In the genomic region with DNA sequence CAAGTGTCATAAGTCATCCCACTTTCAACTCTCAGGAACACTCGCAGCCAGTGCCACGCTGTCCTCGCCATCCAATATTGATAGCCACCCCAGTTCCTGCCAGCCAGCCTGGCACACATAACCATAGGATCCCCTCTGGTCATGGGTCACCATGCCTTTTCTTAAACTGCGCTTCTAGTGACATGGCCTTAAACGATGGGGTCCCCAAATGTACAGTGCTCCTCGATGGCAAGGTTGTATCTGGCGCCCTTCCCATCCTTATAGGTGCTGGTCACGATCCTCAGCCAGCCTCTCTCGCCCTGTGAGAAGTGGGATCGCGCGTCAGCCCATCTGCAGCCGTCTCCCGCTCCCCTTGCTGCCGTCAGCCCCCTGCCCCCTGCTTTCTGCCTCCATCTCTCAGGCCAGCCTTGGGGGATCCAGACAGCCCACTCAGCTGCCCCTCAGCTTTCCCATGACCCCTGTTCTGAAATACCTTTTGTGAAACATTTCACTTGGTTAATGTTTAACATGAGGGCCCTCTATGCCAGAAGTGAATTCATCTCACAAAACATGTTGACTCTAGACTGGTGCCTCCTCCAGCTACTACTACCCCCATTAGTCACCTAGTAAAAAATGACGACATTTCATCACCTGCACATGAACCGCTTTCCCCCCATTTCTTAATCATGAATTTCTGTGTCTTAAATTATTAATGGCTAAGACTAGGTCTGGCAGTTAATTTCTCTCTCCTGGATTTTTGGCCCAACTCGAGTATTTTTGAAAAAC, we compare ENCODE assay signal across 12 cellular contexts. TPM values are rescaled to one million over a fixed set of nuclear protein-coding genes. Genes with fewer than 3 reads are reported as not detected.
DNase-seq lines count a peak whose midpoint lies in the region; ATAC-seq, FAIRE-seq and TF ChIP-seq lines count a peak whose summit lies in the region.
"Had no signal": no experiment of that assay in that cellular context is flagged by ENCODE, and none has a peak within 500 bp of the region (broad histone marks: within the 10 kb centered on the region; RNA-seq: fewer than 3 reads in every experiment).

No MANE protein-coding gene starts in this region.

- H3K36me3 Mint-ChIP-seq in CD4-positive, alpha-beta T cell (ENCODE audit: low read depth) = peaks cover 73% of the 10 kb centered on the region
- peaks cover 28% of the 10 kb centered on the region for H3K36me3 Mint-ChIP-seq in memory B cell

- peak overlapping the region in 1 of 2 experiments; percentile 18; a peak in 1 of 4 replicates for H3K9ac ChIP-seq in K562 (ENCODE audit: insufficient read depth in 1 of 2, low read depth in 2 of 2, low read length in 2 of 2)

- peaks cover 7% of the 10 kb centered on the region for H3K4me1 Mint-ChIP-seq in CD4-positive, alpha-beta T cell (ENCODE audit: low read depth)
- H3K4me1 Mint-ChIP-seq in memory B cell = peaks cover 17% of the 10 kb centered on the region

- no peaks in the 10 kb centered on the region for H3K9me1 ChIP-seq in K562 (ENCODE audit: control insufficient read depth, insufficient read depth, low read length)

- 94% methylated on average over 18 of the region's 18 CpGs for WGBS in K562 (ENCODE audit: insufficient coverage, low coverage, missing lambda C conversion rate)

- peaks cover 89% of the 10 kb centered on the region for H3K36me3 ChIP-seq in K562 (ENCODE audit: control insufficient read depth, insufficient read depth, low read length)
- H3K36me3 ChIP-seq in gastrocnemius medialis = peaks cover 2 to 81% of the 10 kb centered on the region in 2 donors

- H3K4me2 ChIP-seq in K562 (ENCODE audit: insufficient read depth, low read length) = no peak overlapping the region

- in situ Hi-C loops in K562 (cut with MboI) (no loop called here), gastrocnemius medialis (cut with MboI; ENCODE audit: low sequenced_read_pairs in 4 of 4) (loop anchor here in 1 of 4 donors (25.0 kb wide), 1 partner anchor 108 kb away; no protein-coding TSS in a partner anchor)

- no peak overlapping the region for H3K27ac ChIP-seq in CD4-positive, alpha-beta T cell (ENCODE audit: low read depth, low read length)
- H3K27ac ChIP-seq in K562 (ENCODE audit: extremely low read depth, low read depth, low read length) (no peak overlapping the region), gastrocnemius medialis (no peak overlapping the region)

- TF ChIP-seq CTCF in CD4-positive, alpha-beta T cell (IDR thresholded peaks at IDR 0.05) = no peak
- TF ChIP-seq CTCF in K562 (IDR thresholded peaks at IDR 0.05 in 2 of 3, conservative IDR thresholded peaks at IDR 0.05 in 1 of 3; ENCODE audit: insufficient read depth in 2 of 3, low read depth in 1 of 3, low read length in 3 of 3) (no peak), gastrocnemius medialis (IDR thresholded peaks at IDR 0.05 in 4 of 5, conservative IDR thresholded peaks at IDR 0.05 in 1 of 5) (no peak)

- H3K9me3 ChIP-seq in CD4-positive, alpha-beta T cell (ENCODE audit: control insufficient read depth, low read length) = no peaks in the 10 kb centered on the region
- H3K9me3 ChIP-seq in K562 (replicated peaks; ENCODE audit: control insufficient read depth, insufficient read depth, low read depth, low read length) (no peaks in the 10 kb centered on the region), gastrocnemius medialis (no peaks in the 10 kb centered on the region)

- H3K4me3 ChIP-seq in K562 = no peak overlapping the region
- H3K4me3 ChIP-seq in gastrocnemius medialis = no peak overlapping the region

- no peaks in the 10 kb centered on the region for H3K79me2 ChIP-seq in K562 (ENCODE audit: control insufficient read depth, insufficient read depth, low read length)

- CTCF ChIA-PET in CD4-positive, alpha-beta T cell (lab: Charles Lee) = no interaction called here
- CTCF ChIA-PET in K562 (lab: Yijun Ruan, JAX; ENCODE audit: low intra/inter-chr PET ratio) = no interaction called here

- H4K20me1 ChIP-seq in K562 (replicated peaks; ENCODE audit: control insufficient read depth, insufficient read depth, low read length) = 0 out of 2 replicates have a peak, but pooled peaks cover 4% of the 10 kb centered on the region

- POLR2A ChIA-PET in CD4-positive, alpha-beta T cell (lab: Charles Lee) = interaction anchor here (1.4 kb wide), 1 partner anchor 10 kb away, joined by 4 read pairs; no protein-coding TSS in a partner anchor
- POLR2A ChIA-PET in K562 (lab: Yijun Ruan, JAX) = interaction anchor here (0.6 to 2.8 kb wide), 3 partner anchors 13 to 36 kb away, joined by 3 to 19 read pairs (median 9); partner anchors contain the start of gene NELFCD

- intact Hi-C loops in CD4-positive, alpha-beta T cell (cut with DNase I, micrococcal nuclease) = no loop called here
- intact Hi-C loops in K562 (cut with micrococcal nuclease) = no loop called here
- intact Hi-C loops in gastrocnemius medialis (cut with DNase I; ENCODE audit: low total_unique reads) = no loop called here

- TF ChIP-seq POLR2A in K562 (conservative IDR thresholded peaks at IDR 0.05) (peak; percentile 29; the same call in 1 of the 2 replicates), gastrocnemius medialis (IDR thresholded peaks at IDR 0.05) (no peak)

- no peak overlapping the region for H2AFZ ChIP-seq in K562 (ENCODE audit: low read depth, low read length)

- H3K27ac Mint-ChIP-seq in CD4-positive, alpha-beta T cell = peak overlapping the region; percentile 47
- peak overlapping the region; percentile 77 for H3K27ac Mint-ChIP-seq in memory B cell

- DNase-seq in CD4-positive, alpha-beta T cell = no peak
- peak; percentile 47 for DNase-seq in HT-29 (ENCODE audit: low spot score)
- no peak for DNase-seq in K562 (ENCODE audit: extremely low read depth in 1 of 4, low spot score in 3 of 4)
- no peak for DNase-seq in memory B cell (ENCODE audit: low spot score in 2 of 2)
- no peak for DNase-seq in activated gamma-delta T cell treated with Interleukin-2 at 50 U/mL for 16 hours
- DNase-seq in gastrocnemius medialis = no peak
- no peak for DNase-seq in stimulated activated CD4-positive, alpha-beta T cell treated with anti-CD3 and anti-CD28 coated beads, Interleukin-12 subunit alpha, Interleukin-12 subunit beta, amount 100 ng/mL, for 4 hours
- DNase-seq: Karpas-422, NCI-H2107, T-helper 1 cell had no signal

- H3K4me1 ChIP-seq in K562 (replicated peaks in 1 of 2; ENCODE audit: control insufficient read depth in 2 of 2, insufficient read depth in 2 of 2, low read length in 2 of 2) = peaks cover 0 to 7% of the 10 kb centered on the region in 2 experiments; a peak in 1 of 5 replicates
- H3K4me1 ChIP-seq in gastrocnemius medialis = peaks cover 0 to 12% of the 10 kb centered on the region in 2 donors

- H3K27me3 Mint-ChIP-seq in CD4-positive, alpha-beta T cell = no peaks in the 10 kb centered on the region
- no peaks in the 10 kb centered on the region for H3K27me3 Mint-ChIP-seq in memory B cell

- no peak overlapping the region for H3K4me3 Mint-ChIP-seq in CD4-positive, alpha-beta T cell
- no peak overlapping the region for H3K4me3 Mint-ChIP-seq in memory B cell

- FAIRE-seq in K562 (lab: Jason Lieb, UNC) = no peak

- no peak for ATAC-seq in CD4-positive, alpha-beta T cell (ENCODE audit: poor library complexity)
- ATAC-seq in K562 (peak; percentile 9; the same call in 1 of the 3 replicates), memory B cell (ENCODE audit: low read depth) (no peak), GM18498 (IDR thresholded peaks at IDR 0.05; ENCODE audit: unreplicated experiment) (no peak), gastrocnemius medialis (no peak)

- H3K9me3 Mint-ChIP-seq in CD4-positive, alpha-beta T cell = no peaks in the 10 kb centered on the region
- H3K9me3 Mint-ChIP-seq in memory B cell = no peaks in the 10 kb centered on the region

- TF ChIP-seq EP300 in K562 (IDR thresholded peaks at IDR 0.05; ENCODE audit: low read length) = no peak

- TSS peak; percentile 86 for BruUV-seq in K562 (replicated peaks; lab: Mats Ljungman, UMichigan)

- TF ChIP-seq RAD21 in K562 (CRISPR knock-in tag; conservative IDR thresholded peaks at IDR 0.05 in 1 of 2, IDR thresholded peaks at IDR 0.05 in 1 of 2) = no peak

- H3K27me3 ChIP-seq in CD4-positive, alpha-beta T cell (ENCODE audit: control insufficient read depth, insufficient read depth, low read length) = no peaks in the 10 kb centered on the region
- no peaks in the 10 kb centered on the region for H3K27me3 ChIP-seq in K562 (ENCODE audit: control insufficient read depth in 2 of 2, insufficient read depth in 2 of 2, low read length in 2 of 2)
- H3K27me3 ChIP-seq in gastrocnemius medialis = no peaks in the 10 kb centered on the region

RNA-seq across cellular contexts. Expression of gene CTSZ, which starts 11.4 kb away (rescaled TPM):
- total RNA-seq in CD4-positive, alpha-beta T cell = 10 to 100 TPM; 14.7 to 17.7 TPM
- 420 and 441 TPM in 2 replicates for total RNA-seq in HT-29 (2014; rRNA removed; shearing (Covaris generic))
- total RNA-seq in K562 (2011; cell fraction: chromatin; rRNA removed; ENCODE audit: low replicate concordance) = 52.6 and 123 TPM in 2 replicates
- total RNA-seq in K562 (2011; cell fraction: nucleolus; rRNA removed) = 146 and 149 TPM in 2 replicates
- 120 and 126 TPM in 2 replicates for total RNA-seq in K562 (2011; cell fraction: nucleoplasm; rRNA removed)
- total RNA-seq in K562 (2014; rRNA removed) (73.2 and 83.8 TPM in 2 replicates), K562 (2014; rRNA removed; fragmentation: Illumina TruSeq; extraction: Trizol) (62.6 and 63.8 TPM in 2 replicates), K562 (2015; rRNA removed; fragmentation: Illumina TruSeq; extraction: Trizol) (82.8 and 82.9 TPM in 2 replicates), K562 (2021) (84.7 and 97.7 TPM in 2 replicates), gastrocnemius medialis (10 to 100 TPM; 25.2 to 58.7 (median 51.9) TPM)
- polyA plus RNA-seq in K562 (2011; rRNA removed) (83.8 and 93.1 TPM in 2 replicates), K562 (2014; fragmentation: Illumina TruSeq; extraction: Trizol) (123 and 143 TPM in 2 replicates), K562 (2014; fragmentation: Nextera tagmentation; extraction: Ambion mirVana) (1 to 10 TPM; 1.6 to 5.3 TPM), K562 (2014; rRNA removed) (96.2 and 107 TPM in 2 replicates)
- 81.2 and 107 TPM in 2 replicates for polyA plus RNA-seq in K562 (2011; cell fraction: cytosol; rRNA removed)
- 54.7 and 64.6 TPM in 2 replicates for polyA plus RNA-seq in K562 (2011; cell fraction: nucleus; rRNA removed)
- polyA plus RNA-seq in K562 (2012) = 79.3 and 95.2 TPM in 2 replicates
- polyA minus RNA-seq in K562 (2011; rRNA and poly(A)+ RNA removed) = 59.9 and 68.2 TPM in 2 replicates
- polyA minus RNA-seq in K562 (2011; cell fraction: cytosol; rRNA and poly(A)+ RNA removed) = 34.4 and 34.8 TPM in 2 replicates
- polyA minus RNA-seq in K562 (2011; cell fraction: nucleus; rRNA and poly(A)+ RNA removed) = 24.1 and 25.5 TPM in 2 replicates

RNA-seq across cellular contexts. Expression of gene NELFCD, which starts 14.6 kb away (rescaled TPM):
- 10 to 100 TPM; 95.7 to 97.0 TPM for total RNA-seq in CD4-positive, alpha-beta T cell
- 117 and 134 TPM in 2 replicates for total RNA-seq in HT-29 (2014; rRNA removed; shearing (Covaris generic))
- total RNA-seq in K562 (2011; cell fraction: chromatin; rRNA removed; ENCODE audit: low replicate concordance) = 499 and 562 TPM in 2 replicates
- total RNA-seq in K562 (2011; cell fraction: nucleolus; rRNA removed) = 227 and 235 TPM in 2 replicates
- total RNA-seq in K562 (2011; cell fraction: nucleoplasm; rRNA removed) = 274 and 301 TPM in 2 replicates
- total RNA-seq in K562 (2014; rRNA removed) (96.5 and 113 TPM in 2 replicates), K562 (2014; rRNA removed; fragmentation: Illumina TruSeq; extraction: Trizol) (77.9 and 80.6 TPM in 2 replicates), K562 (2015; rRNA removed; fragmentation: Illumina TruSeq; extraction: Trizol) (84.7 and 86.6 TPM in 2 replicates), K562 (2021) (111 and 116 TPM in 2 replicates), gastrocnemius medialis (10 to 100 TPM; 37.8 to 44.3 (median 40.9) TPM)
- polyA plus RNA-seq in K562 (2011; rRNA removed) (138 and 163 TPM in 2 replicates), K562 (2014; fragmentation: Illumina TruSeq; extraction: Trizol) (136 and 137 TPM in 2 replicates), K562 (2014; fragmentation: Nextera tagmentation; extraction: Ambion mirVana) (10 to 100 TPM; 11.7 to 22.2 TPM), K562 (2014; rRNA removed) (121 and 123 TPM in 2 replicates)
- 115 and 130 TPM in 2 replicates for polyA plus RNA-seq in K562 (2011; cell fraction: cytosol; rRNA removed)
- 305 and 361 TPM in 2 replicates for polyA plus RNA-seq in K562 (2011; cell fraction: nucleus; rRNA removed)
- polyA plus RNA-seq in K562 (2012) = 93.4 and 101 TPM in 2 replicates
- polyA minus RNA-seq in K562 (2011; rRNA and poly(A)+ RNA removed) = 159 and 203 TPM in 2 replicates
- 57.0 and 63.8 TPM in 2 replicates for polyA minus RNA-seq in K562 (2011; cell fraction: cytosol; rRNA and poly(A)+ RNA removed)
- 68.1 and 105 TPM in 2 replicates for polyA minus RNA-seq in K562 (2011; cell fraction: nucleus; rRNA and poly(A)+ RNA removed)

RNA-seq across cellular contexts. Expression of gene TUBB1, which starts 23.6 kb away (rescaled TPM):
- total RNA-seq in CD4-positive, alpha-beta T cell = under 1 TPM; 0.11 to 0.17 TPM
- 0.03 and 0.13 TPM in 2 replicates for total RNA-seq in HT-29 (2014; rRNA removed; shearing (Covaris generic))
- 1.4 and 3.2 TPM in 2 replicates for total RNA-seq in K562 (2011; cell fraction: chromatin; rRNA removed; ENCODE audit: low replicate concordance)
- 1.7 and 2.1 TPM in 2 replicates for total RNA-seq in K562 (2011; cell fraction: nucleolus; rRNA removed)
- total RNA-seq in K562 (2011; cell fraction: nucleoplasm; rRNA removed) = 2.0 and 2.8 TPM in 2 replicates
- total RNA-seq in K562 (2014; rRNA removed) (1.7 and 2.1 TPM in 2 replicates), K562 (2014; rRNA removed; fragmentation: Illumina TruSeq; extraction: Trizol) (2.3 and 2.8 TPM in 2 replicates), K562 (2015; rRNA removed; fragmentation: Illumina TruSeq; extraction: Trizol) (2.0 and 2.4 TPM in 2 replicates), K562 (2021) (1.9 and 3.9 TPM in 2 replicates), gastrocnemius medialis (under 1 TPM in 1 of 4 donors, not detected in 3; 0.07 TPM)
- polyA plus RNA-seq in K562 (2011; rRNA removed) (1.1 and 3.6 TPM in 2 replicates), K562 (2014; fragmentation: Illumina TruSeq; extraction: Trizol) (3.1 and 4.1 TPM in 2 replicates), K562 (2014; fragmentation: Nextera tagmentation; extraction: Ambion mirVana) (1 to 10 TPM; 1.5 to 1.6 TPM), K562 (2014; rRNA removed) (1.9 and 3.0 TPM in 2 replicates)
- polyA plus RNA-seq in K562 (2011; cell fraction: cytosol; rRNA removed) = 0.69 and 3.4 TPM in 2 replicates
- polyA plus RNA-seq in K562 (2011; cell fraction: nucleus; rRNA removed) = 0.51 and 1.8 TPM in 2 replicates
- 2.3 and 3.8 TPM in 2 replicates for polyA plus RNA-seq in K562 (2012)
- polyA minus RNA-seq in K562 (2011; rRNA and poly(A)+ RNA removed) = 1.6 and 4.3 TPM in 2 replicates
- polyA minus RNA-seq in K562 (2011; cell fraction: cytosol; rRNA and poly(A)+ RNA removed) = 0.64 and 1.7 TPM in 2 replicates
- 0.89 and 1.3 TPM in 2 replicates for polyA minus RNA-seq in K562 (2011; cell fraction: nucleus; rRNA and poly(A)+ RNA removed)
- polyA plus RNA-seq: neural cell had no signal

RNA-seq across cellular contexts. Expression of gene ATP5F1E, which starts 36.5 kb away (rescaled TPM):
- 10 to 100 TPM; 51.1 to 53.1 TPM for total RNA-seq in CD4-positive, alpha-beta T cell
- total RNA-seq in HT-29 (2014; rRNA removed; shearing (Covaris generic)) = 45.1 and 47.4 TPM in 2 replicates
- 19.6 and 60.1 TPM in 2 replicates for total RNA-seq in K562 (2011; cell fraction: chromatin; rRNA removed; ENCODE audit: low replicate concordance)
- 23.8 and 27.5 TPM in 2 replicates for total RNA-seq in K562 (2011; cell fraction: nucleolus; rRNA removed)
- 49.5 and 88.6 TPM in 2 replicates for total RNA-seq in K562 (2011; cell fraction: nucleoplasm; rRNA removed)
- 49.4 and 64.1 TPM in 2 replicates for total RNA-seq in K562 (2014; rRNA removed)
- total RNA-seq in K562 (2014; rRNA removed; fragmentation: Illumina TruSeq; extraction: Trizol) = 113 and 123 TPM in 2 replicates
- total RNA-seq in K562 (2015; rRNA removed; fragmentation: Illumina TruSeq; extraction: Trizol) = 98.7 and 109 TPM in 2 replicates
- total RNA-seq in K562 (2021) = 125 and 146 TPM in 2 replicates
- 140 and 167 TPM in 2 replicates for polyA plus RNA-seq in K562 (2011; rRNA removed)
- 16.9 and 37.2 TPM in 2 replicates for polyA plus RNA-seq in K562 (2011; cell fraction: cytosol; rRNA removed)
- polyA plus RNA-seq in K562 (2011; cell fraction: nucleus; rRNA removed) = 32.8 and 51.1 TPM in 2 replicates
- polyA plus RNA-seq in K562 (2012) = 66.6 and 187 TPM in 2 replicates
- polyA plus RNA-seq in K562 (2014; fragmentation: Illumina TruSeq; extraction: Trizol) = 60.3 and 67.7 TPM in 2 replicates
- polyA plus RNA-seq in K562 (2014; fragmentation: Nextera tagmentation; extraction: Ambion mirVana) = 100 to 1,000 TPM; 161 to 162 TPM
- 109 and 117 TPM in 2 replicates for polyA plus RNA-seq in K562 (2014; rRNA removed)
- 36.3 and 47.6 TPM in 2 replicates for polyA minus RNA-seq in K562 (2011; rRNA and poly(A)+ RNA removed)
- 19.7 and 24.7 TPM in 2 replicates for polyA minus RNA-seq in K562 (2011; cell fraction: cytosol; rRNA and poly(A)+ RNA removed)
- polyA minus RNA-seq in K562 (2011; cell fraction: nucleus; rRNA and poly(A)+ RNA removed) = 53.0 and 99.3 TPM in 2 replicates
- total RNA-seq in gastrocnemius medialis = 10 to 100 TPM; 27.1 to 38.2 (median 33.7) TPM

RNA-seq across cellular contexts. Expression of gene PRELID3B, which starts 46.9 kb away (rescaled TPM):
- 10 to 100 TPM; 55.8 to 59.1 TPM for total RNA-seq in CD4-positive, alpha-beta T cell
- 129 and 139 TPM in 2 replicates for total RNA-seq in HT-29 (2014; rRNA removed; shearing (Covaris generic))
- total RNA-seq in K562 (2011; cell fraction: chromatin; rRNA removed; ENCODE audit: low replicate concordance) = 17.7 and 24.8 TPM in 2 replicates
- total RNA-seq in K562 (2011; cell fraction: nucleolus; rRNA removed) = 16.8 and 22.2 TPM in 2 replicates
- total RNA-seq in K562 (2011; cell fraction: nucleoplasm; rRNA removed) = 28.7 and 35.0 TPM in 2 replicates
- 90.3 and 96.8 TPM in 2 replicates for total RNA-seq in K562 (2014; rRNA removed)
- total RNA-seq in K562 (2014; rRNA removed; fragmentation: Illumina TruSeq; extraction: Trizol) = 136 and 140 TPM in 2 replicates
- total RNA-seq in K562 (2015; rRNA removed; fragmentation: Illumina TruSeq; extraction: Trizol) = 112 and 120 TPM in 2 replicates
- total RNA-seq in K562 (2021) = 99.5 and 105 TPM in 2 replicates
- polyA plus RNA-seq in K562 (2011; rRNA removed) = 83.6 and 96.0 TPM in 2 replicates
- 20.1 and 42.7 TPM in 2 replicates for polyA plus RNA-seq in K562 (2011; cell fraction: cytosol; rRNA removed)
- polyA plus RNA-seq in K562 (2011; cell fraction: nucleus; rRNA removed) = 74.4 and 76.8 TPM in 2 replicates
- polyA plus RNA-seq in K562 (2012) = 58.3 and 91.4 TPM in 2 replicates
- polyA plus RNA-seq in K562 (2014; fragmentation: Illumina TruSeq; extraction: Trizol) = 91.7 and 101 TPM in 2 replicates
- 100 to 1,000 TPM; 156 to 186 TPM for polyA plus RNA-seq in K562 (2014; fragmentation: Nextera tagmentation; extraction: Ambion mirVana)
- polyA plus RNA-seq in K562 (2014; rRNA removed) = 77.0 and 81.2 TPM in 2 replicates
- polyA minus RNA-seq in K562 (2011; rRNA and poly(A)+ RNA removed) = 151 and 154 TPM in 2 replicates
- polyA minus RNA-seq in K562 (2011; cell fraction: cytosol; rRNA and poly(A)+ RNA removed) = 93.2 and 97.4 TPM in 2 replicates
- polyA minus RNA-seq in K562 (2011; cell fraction: nucleus; rRNA and poly(A)+ RNA removed) = 28.1 and 43.1 TPM in 2 replicates
- total RNA-seq in gastrocnemius medialis = 10 to 100 TPM; 31.6 to 41.3 (median 35.1) TPM
